Comparison of ENCODE assay signal across 8 cellular contexts in genomic region chr14:68976160-68977067, GRCh38. TPM values are rescaled to one million over a fixed set of nuclear protein-coding genes. Genes with fewer than 3 reads are reported as not detected.
DNase-seq lines count a peak whose midpoint lies in the region; ATAC-seq and TF ChIP-seq lines count a peak whose summit lies in the region.

No MANE protein-coding gene starts in this region.

- H3K36me3 ChIP-seq in mesendoderm (ENCODE audit: control insufficient read depth, insufficient read depth, low read length) = peaks cover 5% of the 10 kb centered on the region
- no peaks in the 10 kb centered on the region for H3K36me3 ChIP-seq in vagina

- peak overlapping the region; percentile 97 for H3K18ac ChIP-seq in mesendoderm (ENCODE audit: low read length)

- intact Hi-C loops in vagina (cut with DNase I) = loop anchor here (5.0 to 10.0 kb wide), 4 partner anchors 39 to 111 kb away; no protein-coding TSS in a partner anchor

- no peak for TF ChIP-seq POLR2A in vagina (IDR thresholded peaks at IDR 0.05)

- H3K4me3 ChIP-seq in mesendoderm (ENCODE audit: low read length) (no peak overlapping the region), vagina (peak overlapping the region; percentile 75 to 86)

- no peak for ATAC-seq in activated T-cell treated with anti-CD3 and anti-CD28 coated beads, Interleukin-2, amount 50 U/mL, for 72 hours (replicated peaks in 1 of 2)
- no peak for ATAC-seq in HG02588 (IDR thresholded peaks at IDR 0.05; ENCODE audit: unreplicated experiment)
- ATAC-seq in HG02885 (IDR thresholded peaks at IDR 0.05; ENCODE audit: poor library complexity, unreplicated experiment) = no peak
- no peak for ATAC-seq in GM21786 (IDR thresholded peaks at IDR 0.05; ENCODE audit: unreplicated experiment)

- no peak overlapping the region for H3K23ac ChIP-seq in mesendoderm (ENCODE audit: low read length)

- H3K9ac ChIP-seq in mesendoderm (ENCODE audit: low read length) = peak overlapping the region; percentile 95

- H3K9me3 Mint-ChIP-seq in activated T-cell treated with anti-CD3 and anti-CD28 coated beads, Interleukin-2, amount 50 U/mL, for 72 hours = peaks cover 3 to 6% of the 10 kb centered on the region in 2 donors

- H3K27me3 ChIP-seq in mesendoderm (ENCODE audit: insufficient read depth, low read length, poor library complexity) (no peaks in the 10 kb centered on the region), vagina (no peaks in the 10 kb centered on the region)

- H3K9me3 ChIP-seq in vagina = no peaks in the 10 kb centered on the region

- no peak overlapping the region for H2AK5ac ChIP-seq in mesendoderm (ENCODE audit: low read length)

- DNase-seq in activated T-cell treated with anti-CD3 and anti-CD28 coated beads, Interleukin-2, amount 50 U/mL, for 72 hours = no peak
- DNase-seq in activated T-cell treated with anti-CD3 and anti-CD28 coated beads, Interleukin-2, amount 50 U/mL, for 1 hour = no peak
- DNase-seq in mesendoderm (no peak), vagina (ENCODE audit: extremely low spot score in 2 of 2) (no peak)

- peaks cover 16% of the 10 kb centered on the region for H3K79me1 ChIP-seq in mesendoderm (ENCODE audit: low read length)

- H3K27ac ChIP-seq in cingulate gyrus (ENCODE audit: low read depth, low read length) = peak overlapping the region; percentile 42
- no peak overlapping the region for H3K27ac ChIP-seq in mesendoderm (ENCODE audit: low read depth, low read length)
- peak overlapping the region; percentile 96 for H3K27ac ChIP-seq in vagina

- no peak for TF ChIP-seq CTCF in vagina (IDR thresholded peaks at IDR 0.05)

- H3K79me2 ChIP-seq in mesendoderm (ENCODE audit: control insufficient read depth, insufficient read depth, low read length) = peaks cover 70% of the 10 kb centered on the region

- H3K4me1 ChIP-seq in mesendoderm (ENCODE audit: control insufficient read depth, low read depth, low read length) (peaks cover 9% of the 10 kb centered on the region), vagina (peaks cover 58% of the 10 kb centered on the region)

- peak overlapping the region; percentile 70 for H3K4me2 ChIP-seq in mesendoderm (ENCODE audit: low read length)

- H2BK5ac ChIP-seq in mesendoderm (ENCODE audit: low read length) = no peak overlapping the region

- no peak overlapping the region for H2BK120ac ChIP-seq in mesendoderm (ENCODE audit: low read depth, low read length)

- H3K4me1 Mint-ChIP-seq in activated T-cell treated with anti-CD3 and anti-CD28 coated beads, Interleukin-2, amount 50 U/mL, for 72 hours (ENCODE audit: low read depth) = peaks cover 53% of the 10 kb centered on the region

- no CpG with 5 or more reads among the region's 13 CpGs for WGBS in mesendoderm (ENCODE audit: extremely low coverage, insufficient coverage, low lambda C conversion rate)

- peak overlapping the region; percentile 91 to 92 for H3K4me3 Mint-ChIP-seq in activated T-cell treated with anti-CD3 and anti-CD28 coated beads, Interleukin-2, amount 50 U/mL, for 72 hours

- peak overlapping the region; percentile 97 for H3K56ac ChIP-seq in mesendoderm (ENCODE audit: low read length)

- H3K36me3 Mint-ChIP-seq in activated T-cell treated with anti-CD3 and anti-CD28 coated beads, Interleukin-2, amount 50 U/mL, for 72 hours (ENCODE audit: insufficient read depth in 2 of 2) = peaks cover 16 to 34% of the 10 kb centered on the region in 2 donors

- no peak overlapping the region for H2BK15ac ChIP-seq in mesendoderm (replicated peaks; ENCODE audit: low read depth)

- no peak overlapping the region for H3K4ac ChIP-seq in mesendoderm (ENCODE audit: low read depth, low read length)

- H3K27ac Mint-ChIP-seq in activated T-cell treated with anti-CD3 and anti-CD28 coated beads, Interleukin-2, amount 50 U/mL, for 72 hours = peak overlapping the region; percentile 67

- H4K8ac ChIP-seq in mesendoderm (ENCODE audit: low read depth, low read length) = no peak overlapping the region

- H4K5ac ChIP-seq in mesendoderm (ENCODE audit: low read length) = no peak overlapping the region

- H3K27me3 Mint-ChIP-seq in activated T-cell treated with anti-CD3 and anti-CD28 coated beads, Interleukin-2, amount 50 U/mL, for 72 hours (ENCODE audit: low read depth) = peaks cover 2% of the 10 kb centered on the region

RNA-seq across cellular contexts. Expression of gene ACTN1, which starts 2.7 kb away (rescaled TPM):
- 10 to 100 TPM; 42.6 to 50.7 TPM for total RNA-seq in activated T-cell treated with anti-CD3 and anti-CD28 coated beads, Interleukin-2, amount 50 U/mL, for 72 hours
- polyA plus RNA-seq in mesendoderm (2013, experiment 1 of 2) = 242 TPM
- polyA plus RNA-seq in mesendoderm (2013, experiment 2 of 2) = 251 TPM
- 209 TPM for total RNA-seq in vagina
